23 cellular contexts compared by ENCODE assay signal in the genomic region with DNA sequence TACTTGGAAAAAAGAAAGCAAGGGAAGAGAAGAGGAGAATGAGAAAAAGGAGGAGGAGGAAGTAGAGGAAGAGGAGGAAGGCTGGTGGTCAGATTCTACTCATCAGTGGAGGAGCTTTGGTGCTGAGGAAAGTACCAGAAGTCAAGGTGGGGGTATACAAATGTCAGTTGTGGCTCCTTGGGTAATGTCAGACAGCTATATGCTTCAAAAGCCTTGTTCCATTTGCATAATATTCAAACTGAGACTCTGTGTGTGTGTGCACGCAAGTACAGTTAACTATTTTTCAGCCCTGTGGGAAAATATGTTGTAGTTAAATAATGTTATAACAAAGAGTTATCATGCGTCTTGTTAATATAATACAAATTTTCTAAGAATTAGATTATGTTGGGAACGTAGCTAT.
"Had no signal": no experiment of that assay in that cellular context is flagged by ENCODE, and none has a peak within 500 bp of the region (broad histone marks: within the 10 kb centered on the region; RNA-seq: fewer than 3 reads in every experiment).

No MANE protein-coding gene starts in this region.

- H3K9me3 Mint-ChIP-seq: stimulated activated memory B cell treated with anti-CD40 and anti-IgM and Interleukin-4, amounts not matched to agents 10 μg/mL and 1 μg/mL and 100 μg/mL, for 72 hours had no signal

- H3K4me1 Mint-ChIP-seq: activated CD4-positive, alpha-beta T cell treated with anti-CD3 and anti-CD28 coated beads for 36 hours; activated naive CD8-positive, alpha-beta T cell treated with anti-CD3 and anti-CD28 coated beads for 36 hours; activated T-helper 17 cell treated with anti-CD3 and anti-CD28 coated beads, Interleukin-2, amount 50 U/mL, for 72 hours; stimulated activated memory B cell treated with anti-CD40 and anti-IgM and Interleukin-4, amounts not matched to agents 10 μg/mL and 1 μg/mL and 100 μg/mL, for 72 hours had no signal

- H3K27me3 Mint-ChIP-seq: activated CD4-positive, alpha-beta memory T cell treated with anti-CD3 and anti-CD28 coated beads for 36 hours; activated CD4-positive, alpha-beta T cell treated with anti-CD3 and anti-CD28 coated beads for 36 hours; activated naive CD8-positive, alpha-beta T cell treated with anti-CD3 and anti-CD28 coated beads for 36 hours; activated T-helper 17 cell treated with anti-CD3 and anti-CD28 coated beads, Interleukin-2, amount 50 U/mL, for 72 hours; stimulated activated memory B cell treated with anti-CD40 and anti-IgM and Interleukin-4, amounts not matched to agents 10 μg/mL and 1 μg/mL and 100 μg/mL, for 72 hours had no signal

- H3K27ac Mint-ChIP-seq: activated CD4-positive, alpha-beta memory T cell treated with anti-CD3 and anti-CD28 coated beads for 36 hours; activated CD4-positive, alpha-beta T cell treated with anti-CD3 and anti-CD28 coated beads for 36 hours; activated naive CD8-positive, alpha-beta T cell treated with anti-CD3 and anti-CD28 coated beads for 36 hours; activated T-helper 17 cell treated with anti-CD3 and anti-CD28 coated beads, Interleukin-2, amount 50 U/mL, for 72 hours; stimulated activated memory B cell treated with anti-CD40 and anti-IgM and Interleukin-4, amounts not matched to agents 10 μg/mL and 1 μg/mL and 100 μg/mL, for 72 hours; WTC11 had no signal

- H3K27ac ChIP-seq: body of pancreas, esophagus muscularis mucosa, gastroesophageal sphincter, heart left ventricle, left ventricle myocardium inferior, spleen, thoracic aorta, upper lobe of left lung had no signal

- DNase-seq: activated CD4-positive, alpha-beta memory T cell treated with anti-CD3 and anti-CD28 coated beads for 36 hours; activated CD4-positive, alpha-beta T cell treated with anti-CD3 and anti-CD28 coated beads for 36 hours; activated naive CD4-positive, alpha-beta T cell; activated naive CD8-positive, alpha-beta T cell treated with anti-CD3 and anti-CD28 coated beads for 36 hours; activated T-cell treated with anti-CD3 and anti-CD28 coated beads, Interleukin-2, amount 50 U/mL, for 1 hour; amygdala; body of pancreas; dermis blood vessel endothelial cell; effector memory CD4-positive, alpha-beta T cell; heart left ventricle; left ventricle myocardium inferior; mammary epithelial cell; midbrain; retina; spleen; stimulated activated CD4-positive, alpha-beta T cell treated with anti-CD3 and anti-CD28 coated beads, Interleukin-4, amount 100 ng/mL, for 4 hours; upper lobe of left lung had no signal

- H3K4me3 Mint-ChIP-seq: activated CD4-positive, alpha-beta memory T cell treated with anti-CD3 and anti-CD28 coated beads for 36 hours; activated CD4-positive, alpha-beta T cell treated with anti-CD3 and anti-CD28 coated beads for 36 hours; activated naive CD8-positive, alpha-beta T cell treated with anti-CD3 and anti-CD28 coated beads for 36 hours; activated T-helper 17 cell treated with anti-CD3 and anti-CD28 coated beads, Interleukin-2, amount 50 U/mL, for 72 hours; stimulated activated memory B cell treated with anti-CD40 and anti-IgM and Interleukin-4, amounts not matched to agents 10 μg/mL and 1 μg/mL and 100 μg/mL, for 72 hours; WTC11 had no signal

- H3K4me1 ChIP-seq: body of pancreas, esophagus muscularis mucosa, gastroesophageal sphincter, heart left ventricle, left ventricle myocardium inferior, spleen, upper lobe of left lung had no signal

- H3K4me3 ChIP-seq: body of pancreas, esophagus muscularis mucosa, gastroesophageal sphincter, heart left ventricle, left ventricle myocardium inferior, spleen, thoracic aorta, upper lobe of left lung had no signal

- H3K36me3 Mint-ChIP-seq: activated CD4-positive, alpha-beta memory T cell treated with anti-CD3 and anti-CD28 coated beads for 36 hours; activated naive CD8-positive, alpha-beta T cell treated with anti-CD3 and anti-CD28 coated beads for 36 hours; stimulated activated memory B cell treated with anti-CD40 and anti-IgM and Interleukin-4, amounts not matched to agents 10 μg/mL and 1 μg/mL and 100 μg/mL, for 72 hours had no signal

- ATAC-seq: activated CD4-positive, alpha-beta T cell treated with anti-CD3 and anti-CD28 coated beads for 36 hours; activated T-helper 17 cell treated with anti-CD3 and anti-CD28 coated beads, Interleukin-2, amount 50 U/mL, for 72 hours; body of pancreas; gastroesophageal sphincter; heart left ventricle; WTC11 had no signal

- H3K36me3 ChIP-seq: esophagus muscularis mucosa, gastroesophageal sphincter, heart left ventricle, left ventricle myocardium inferior, spleen, thoracic aorta, upper lobe of left lung had no signal

- H3K27me3 ChIP-seq: body of pancreas, esophagus muscularis mucosa, gastroesophageal sphincter, heart left ventricle, spleen, upper lobe of left lung had no signal
